In the genomic region with DNA sequence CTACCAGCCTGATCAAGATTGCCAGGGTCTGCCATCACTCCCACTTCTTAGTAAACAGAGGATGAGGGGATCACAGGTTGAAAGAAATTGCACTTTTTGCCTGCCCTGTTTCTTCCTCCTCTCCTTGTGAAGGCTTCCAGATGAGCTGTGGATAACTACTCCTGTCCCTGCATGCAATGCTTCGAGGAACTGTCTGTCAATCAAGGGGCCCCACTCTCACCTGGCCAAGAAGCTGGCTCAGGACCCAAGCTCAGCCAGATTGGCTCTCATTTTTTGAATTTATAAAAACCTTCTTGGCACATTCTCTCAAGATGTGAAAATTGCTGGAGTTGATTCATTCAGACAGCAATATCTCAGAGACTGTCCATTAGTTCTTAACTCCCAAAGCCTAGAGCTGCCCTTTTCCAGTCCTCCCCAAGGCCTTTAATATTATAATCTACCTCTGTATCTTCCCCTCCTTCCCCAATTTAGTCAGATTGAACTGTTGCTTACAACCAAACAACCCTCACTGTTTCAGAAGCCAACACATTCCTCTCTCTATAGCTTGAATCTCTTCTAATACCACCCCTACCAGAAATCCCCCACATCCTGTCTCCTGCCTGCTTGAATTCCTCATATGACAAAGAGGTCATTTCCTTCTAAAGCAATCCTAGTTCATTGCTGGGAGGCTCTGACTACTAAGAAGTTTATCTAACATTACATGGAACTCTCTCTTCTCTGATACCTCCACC, we compare ENCODE assay signal across 10 cellular contexts.
DNase-seq lines count a peak whose midpoint lies in the region; ATAC-seq and TF ChIP-seq lines count a peak whose summit lies in the region.
"Had no signal": no experiment of that assay in that cellular context is flagged by ENCODE, and none has a peak within 500 bp of the region (broad histone marks: within the 10 kb centered on the region; RNA-seq: fewer than 3 reads in every experiment).

No MANE protein-coding gene starts in this region.

- DNase-seq in HCEC 1CT = peak; percentile 89
- DNase-seq in adipocyte (ENCODE audit: low read depth) = no peak
- peak; percentile 76 for DNase-seq in kidney tubule cell (ENCODE audit: low spot score)
- peak in 1 of 2 donors; percentile 18 for DNase-seq in tibial artery
- DNase-seq in NCI-H2227 (lab: John Stamatoyannopoulos, UW; ENCODE audit: unreplicated experiment) = no peak
- no peak for DNase-seq in effector CD8-positive, alpha-beta T cell (lab: John Stamatoyannopoulos, UW)
- DNase-seq: naive B cell, SIG-M5, substantia nigra had no signal

- peak overlapping the region; percentile 89 to 91 for H3K27ac ChIP-seq in tibial artery

- H3K9ac ChIP-seq in adipocyte (ENCODE audit: low read length) = peak overlapping the region; percentile 99

- peak overlapping the region; percentile 90 for H3K4me3 ChIP-seq in adipocyte (ENCODE audit: low read length)
- no peak overlapping the region for H3K4me3 ChIP-seq in tibial artery

- intact Hi-C loops in tibial artery (cut with DNase I; ENCODE audit: low total_unique reads) = no loop called here

- H3K9me3 ChIP-seq in adipocyte (ENCODE audit: control insufficient read depth, low read length) = no peaks in the 10 kb centered on the region
- H3K9me3 ChIP-seq in tibial artery = no peaks in the 10 kb centered on the region

- TF ChIP-seq CTCF in tibial artery (IDR thresholded peaks at IDR 0.05) = no peak

- ATAC-seq in HG03354 (IDR thresholded peaks at IDR 0.05; ENCODE audit: poor library complexity, severe bottlenecking, unreplicated experiment) = no peak

- H3K4me1 ChIP-seq in adipocyte (ENCODE audit: control insufficient read depth, insufficient read depth, low read length) = peaks cover 100% of the 10 kb centered on the region
- H3K4me1 ChIP-seq in tibial artery = peaks cover 13 to 100% (median 89%) of the 10 kb centered on the region in 4 donors

- H3K36me3 ChIP-seq in adipocyte (ENCODE audit: control insufficient read depth, insufficient read depth, low read length, severe bottlenecking) (peaks cover 85% of the 10 kb centered on the region), tibial artery (peaks cover 37 to 47% (median 44%) of the 10 kb centered on the region in 3 donors)

- H3K27me3 ChIP-seq in adipocyte (replicated peaks; ENCODE audit: control insufficient read depth, insufficient read depth, low read length) (no peaks in the 10 kb centered on the region), tibial artery (no peaks in the 10 kb centered on the region)

Comparison
In these comparisons a context has a peak if more than half of its experiments do, and no peak if none do; other contexts are left out.
1. DNase-seq: peak in HCEC 1CT (single experiment) and kidney tubule cell (single experiment); none in adipocyte (single experiment), NCI-H2227 (single experiment) and effector CD8-positive, alpha-beta T cell (single experiment).